Comparison of ENCODE assay signal across 32 cellular contexts in genomic region chr7:15566476-15566875, GRCh38. TPM values are rescaled to one million over a fixed set of nuclear protein-coding genes. Genes with fewer than 3 reads are reported as not detected.
"Had no signal": no experiment of that assay in that cellular context is flagged by ENCODE, and none has a peak within 500 bp of the region (broad histone marks: within the 10 kb centered on the region; RNA-seq: fewer than 3 reads in every experiment).

No MANE protein-coding gene starts in this region.

- FAIRE-seq: colon, endometrium, endothelial cell of umbilical vein, frontal cortex had no signal

- DNase-seq: colonic mucosa; cortex of kidney; dermis blood vessel endothelial cell; dorsolateral prefrontal cortex; effector CD4-positive, alpha-beta T cell; effector CD8-positive, alpha-beta T cell; effector memory CD4-positive, alpha-beta T cell; effector memory CD8-positive, alpha-beta T cell; endodermal cell; erythroblast; esophagus squamous epithelium; foreskin fibroblast; foreskin melanocyte; gastrocnemius medialis; glutamatergic neuron; head of caudate nucleus; heart left ventricle; heart right ventricle had no signal

- H3K4me3 ChIP-seq: colonic mucosa, coronary artery, dorsolateral prefrontal cortex, esophagus muscularis mucosa, esophagus squamous epithelium, gastrocnemius medialis, gastroesophageal sphincter, heart left ventricle, heart right ventricle had no signal

- H3K27me3 ChIP-seq: colonic mucosa, dorsolateral prefrontal cortex, esophagus muscularis mucosa, esophagus squamous epithelium, foreskin keratinocyte, gastrocnemius medialis, gastroesophageal sphincter, heart left ventricle, heart right ventricle had no signal

- H3K4me1 ChIP-seq: colonic mucosa, esophagus squamous epithelium, foreskin keratinocyte, gastrocnemius medialis had no signal

- ATAC-seq: effector memory CD8-positive, alpha-beta T cell; esophagus mucosa; foreskin keratinocyte; gastrocnemius medialis; gastroesophageal sphincter; heart left ventricle; heart right ventricle had no signal

- H3K9me3 ChIP-seq: colonic mucosa, esophagus squamous epithelium, gastrocnemius medialis, heart right ventricle had no signal

- H3K27ac ChIP-seq: colonic mucosa, coronary artery, dorsolateral prefrontal cortex, epithelial cell of prostate, esophagus muscularis mucosa, esophagus squamous epithelium, foreskin keratinocyte, gastrocnemius medialis, gastroesophageal sphincter, heart left ventricle, heart right ventricle had no signal

- H3K36me3 ChIP-seq: colonic mucosa, esophagus muscularis mucosa, esophagus squamous epithelium, gastrocnemius medialis, gastroesophageal sphincter, heart left ventricle, heart right ventricle had no signal

RNA-seq across cellular contexts. Expression of gene AGMO, which starts 4.7 kb away (rescaled TPM):
- total RNA-seq: epithelial cell of proximal tubule, fibroblast of lung, fibroblast of villous mesenchyme, foreskin keratinocyte, glomerular endothelial cell had no signal
